20 cellular contexts compared by ENCODE assay signal in the genomic region with DNA sequence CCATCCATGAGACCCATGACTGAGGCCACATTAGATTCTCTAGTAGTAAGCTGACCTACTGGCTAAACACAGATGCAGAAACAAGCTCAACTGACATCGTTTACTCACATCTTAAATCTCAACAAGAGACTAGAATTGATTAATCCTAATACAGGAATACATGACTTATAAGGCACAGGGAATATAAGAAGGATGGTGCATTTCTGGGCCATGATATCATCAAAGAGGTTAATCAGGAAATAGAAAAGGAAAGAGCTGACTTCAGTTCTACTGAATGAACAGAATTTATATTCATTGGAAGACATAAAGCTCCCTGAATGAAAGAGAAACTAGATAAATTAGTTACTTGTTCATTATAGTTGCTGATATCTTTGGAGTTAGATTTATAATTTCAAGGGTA.
"Had no signal": no experiment of that assay in that cellular context is flagged by ENCODE, and none has a peak within 500 bp of the region (broad histone marks: within the 10 kb centered on the region; RNA-seq: fewer than 3 reads in every experiment).

No MANE protein-coding gene starts in this region.

- DNase-seq: dermis blood vessel endothelial cell; effector memory CD4-positive, alpha-beta T cell; hypothalamus; kidney; left cardiac atrium; left lung; mesenchymal stem cell; mucosa of descending colon; naive B cell; pancreas; right lobe of liver; small intestine; stimulated activated CD4-positive, alpha-beta T cell treated with anti-CD3 and anti-CD28 coated beads, Interleukin-15, amount 100 ng/mL, for 24 hours; stimulated activated CD4-positive, alpha-beta T cell treated with anti-CD3 and anti-CD28 coated beads, Interleukin-2, amount 100 ng/mL, for 48 hours; stimulated activated naive B cell treated with anti-CD40 and anti-IgM and Interleukin-4, amounts not matched to agents 10 μg/mL and 1 μg/mL and 100 μg/mL, for 72 hours; upper lobe of left lung had no signal

- ATAC-seq: left cardiac atrium; left lung; mucosa of descending colon; natural killer cell treated with Interleukin-12 subunit alpha and Interleukin-12 subunit beta and Interleukin-15 and Interleukin-18, amount 100 ng/mL, for 72 hours; pancreas; right lobe of liver; stimulated activated naive B cell treated with anti-CD40 and anti-IgM and Interleukin-4, amounts not matched to agents 10 μg/mL and 1 μg/mL and 100 μg/mL, for 72 hours had no signal

- H3K4me3 ChIP-seq: coronary artery, left lung, mucosa of descending colon, pancreas, right lobe of liver, thoracic aorta, tibial nerve, upper lobe of left lung had no signal
